ENCODE assay signal across 26 cellular contexts in genomic region chr7:155361947-155362346, GRCh38.
"Had no signal": no experiment of that assay in that cellular context is flagged by ENCODE, and none has a peak within 500 bp of the region (broad histone marks: within the 10 kb centered on the region; RNA-seq: fewer than 3 reads in every experiment).

No MANE protein-coding gene starts in this region.

- H3K4me3 Mint-ChIP-seq: activated CD4-positive, alpha-beta T cell treated with anti-CD3 and anti-CD28 coated beads, Interleukin-2, amount 10 ng/mL, durations not matched to agents 7 days and 5 days; activated CD8-positive, alpha-beta T cell treated with anti-CD3 and anti-CD28 coated beads for 36 hours; activated T-cell treated with anti-CD3 and anti-CD28 coated beads, Interleukin-2, amount 50 U/mL, for 4 hours; activated T-helper 17 cell treated with anti-CD3 and anti-CD28 coated beads, Interleukin-2, amount 50 U/mL, for 72 hours; dendritic cell treated with granulocyte-macrophage colony-stimulating factor and Interleukin-4, amounts not matched to agents 40 ng/mL and 50 ng/mL, for 4 days; natural killer cell; neural progenitor cell; T-helper 1 cell treated with Interleukin-12 subunit alpha and Interleukin-12 subunit beta and Interleukin-4 antibody, amounts not matched to agents 30 μg/mL and 1 μg/mL, for 36 hours had no signal

- H3K27ac Mint-ChIP-seq: activated CD4-positive, alpha-beta T cell treated with anti-CD3 and anti-CD28 coated beads, Interleukin-2, amount 10 ng/mL, durations not matched to agents 7 days and 5 days; activated CD8-positive, alpha-beta T cell treated with anti-CD3 and anti-CD28 coated beads for 36 hours; activated T-helper 17 cell treated with anti-CD3 and anti-CD28 coated beads, Interleukin-2, amount 50 U/mL, for 72 hours; dendritic cell treated with granulocyte-macrophage colony-stimulating factor and Interleukin-4, amounts not matched to agents 40 ng/mL and 50 ng/mL, for 4 days; natural killer cell; neural progenitor cell; T-helper 1 cell treated with Interleukin-12 subunit alpha and Interleukin-12 subunit beta and Interleukin-4 antibody, amounts not matched to agents 30 μg/mL and 1 μg/mL, for 36 hours had no signal

- H3K9ac ChIP-seq: neural progenitor cell had no signal

- H3K9me3 Mint-ChIP-seq: activated CD4-positive, alpha-beta T cell treated with anti-CD3 and anti-CD28 coated beads, Interleukin-2, amount 10 ng/mL, durations not matched to agents 7 days and 5 days; activated CD8-positive, alpha-beta T cell treated with anti-CD3 and anti-CD28 coated beads for 36 hours; activated T-cell treated with anti-CD3 and anti-CD28 coated beads, Interleukin-2, amount 50 U/mL, for 4 hours; activated T-helper 17 cell treated with anti-CD3 and anti-CD28 coated beads, Interleukin-2, amount 50 U/mL, for 72 hours; dendritic cell treated with granulocyte-macrophage colony-stimulating factor and Interleukin-4, amounts not matched to agents 40 ng/mL and 50 ng/mL, for 4 days; natural killer cell; T-helper 1 cell treated with Interleukin-12 subunit alpha and Interleukin-12 subunit beta and Interleukin-4 antibody, amounts not matched to agents 30 μg/mL and 1 μg/mL, for 36 hours had no signal

- H3K36me3 Mint-ChIP-seq: natural killer cell, neural progenitor cell had no signal

- H2AFZ ChIP-seq: neural progenitor cell had no signal

- H3K4me3 ChIP-seq: esophagus muscularis mucosa, neural progenitor cell, tibial nerve had no signal

- H3K4me1 ChIP-seq: esophagus muscularis mucosa, foreskin keratinocyte, tibial nerve had no signal

- DNase-seq: activated CD4-positive, alpha-beta T cell treated with anti-CD3 and anti-CD28 coated beads for 1 hour; activated CD4-positive, alpha-beta T cell treated with anti-CD3 and anti-CD28 coated beads, Interleukin-2, amount 10 ng/mL, durations not matched to agents 7 days and 5 days; activated CD8-positive, alpha-beta T cell treated with anti-CD3 and anti-CD28 coated beads for 36 hours; activated gamma-delta T cell treated with Interleukin-2 at 50 U/mL for 16 hours; activated naive CD4-positive, alpha-beta T cell treated with anti-CD3 and anti-CD28 coated beads, Interleukin-2, amount 50 U/mL, for 16 hours; activated T-cell treated with anti-CD3 and anti-CD28 coated beads, Interleukin-2, amount 50 U/mL, for 4 hours; amniotic stem cell; central memory CD4-positive, alpha-beta T cell; effector CD4-positive, alpha-beta T cell; foreskin keratinocyte; mesenchymal stem cell; natural killer cell; right cardiac atrium; stimulated activated CD4-positive, alpha-beta T cell treated with anti-CD3 and anti-CD28 coated beads, Interleukin-2, amount 100 ng/mL, for 48 hours; stimulated activated naive CD4-positive, alpha-beta T cell treated with Interleukin-2 at 50 U/mL for 16 hours; T-helper 9 cell; WERI-Rb-1 had no signal

- H3K27ac ChIP-seq: esophagus muscularis mucosa, foreskin keratinocyte, neural progenitor cell, tibial nerve, WERI-Rb-1 had no signal

- H3K9me3 ChIP-seq: esophagus muscularis mucosa, tibial nerve had no signal

- H3K4me1 Mint-ChIP-seq: activated CD4-positive, alpha-beta T cell treated with anti-CD3 and anti-CD28 coated beads, Interleukin-2, amount 10 ng/mL, durations not matched to agents 7 days and 5 days; activated T-helper 17 cell treated with anti-CD3 and anti-CD28 coated beads, Interleukin-2, amount 50 U/mL, for 72 hours; natural killer cell had no signal

- H3K4me2 ChIP-seq: neural progenitor cell had no signal

- H3K36me3 ChIP-seq: esophagus muscularis mucosa, neural progenitor cell, tibial nerve, WERI-Rb-1 had no signal

- ATAC-seq: activated CD8-positive, alpha-beta T cell treated with anti-CD3 and anti-CD28 coated beads for 36 hours; activated T-cell treated with anti-CD3 and anti-CD28 coated beads, Interleukin-2, amount 50 U/mL, for 4 hours; activated T-helper 17 cell treated with anti-CD3 and anti-CD28 coated beads, Interleukin-2, amount 50 U/mL, for 72 hours; natural killer cell; right cardiac atrium had no signal

- FAIRE-seq: islet of Langerhans, TTC549, urothelium cell line had no signal
